8 cellular contexts compared by ENCODE assay signal in the genomic region with DNA sequence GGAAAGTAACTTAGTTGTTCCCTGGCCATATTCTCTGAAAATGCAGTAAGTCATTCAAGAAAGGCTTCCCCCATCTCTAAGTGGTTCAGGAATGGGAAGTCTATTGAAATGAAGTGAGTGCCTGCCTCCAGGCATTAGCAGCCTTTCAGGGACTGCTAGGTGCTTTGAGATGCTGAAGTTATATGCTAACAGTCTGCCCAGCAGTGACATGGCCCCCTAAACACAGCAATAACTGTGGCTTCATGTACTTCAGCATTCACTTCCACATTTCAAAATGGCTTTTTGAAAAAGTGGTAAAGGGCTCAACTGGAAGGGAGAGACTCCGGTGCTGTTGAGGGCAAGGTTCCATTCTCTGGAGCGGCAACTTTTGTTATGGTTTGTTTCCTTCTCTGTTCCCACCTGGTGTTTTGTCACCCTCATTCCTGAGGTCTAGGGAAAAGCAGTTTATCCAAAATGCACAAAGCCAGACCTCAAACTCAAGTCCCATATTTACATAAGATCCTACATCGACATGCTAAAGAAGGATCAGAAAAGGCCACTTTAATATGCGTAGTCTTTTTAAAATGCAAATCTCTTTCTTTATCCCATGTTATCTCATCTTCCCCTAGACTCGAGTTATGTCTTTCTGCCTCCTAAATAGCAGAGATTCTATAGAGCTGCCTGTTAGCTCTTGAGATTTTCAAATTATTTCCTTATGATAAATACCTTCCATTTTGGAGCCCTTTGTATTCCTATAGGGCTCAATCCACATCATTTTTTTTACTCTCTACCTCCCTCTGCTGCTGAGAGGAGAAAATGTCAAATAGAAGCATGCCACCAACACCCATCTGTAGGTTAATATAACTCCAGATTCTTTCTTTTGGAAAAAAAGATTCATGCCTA. TPM values are rescaled to one million over a fixed set of nuclear protein-coding genes. Genes with fewer than 3 reads are reported as not detected.
DNase-seq lines count a peak whose midpoint lies in the region; ATAC-seq lines count a peak whose summit lies in the region.

No MANE protein-coding gene starts in this region.

- DNase-seq in activated T-cell treated with anti-CD3 and anti-CD28 coated beads, Interleukin-2, amount 50 U/mL, for 72 hours: no peak
- DNase-seq in activated T-cell treated with anti-CD3 and anti-CD28 coated beads, Interleukin-2, amount 50 U/mL, for 1 hour: no peak
- DNase-seq in KBM-7 (peak; percentile 78), RPMI7951 (ENCODE audit: low read depth) (peak; percentile 29), dermis blood vessel endothelial cell (peak; percentile 74), mesenchymal stem cell (peak; percentile 51), ecto neural progenitor cell (ENCODE audit: low spot score) (no peak)
- DNase-seq in activated CD4-positive, alpha-beta T cell treated with anti-CD3 and anti-CD28 coated beads, Interleukin-2, amount 50 U/mL, for 48 hours: no peak

- H3K4me1 Mint-ChIP-seq in activated T-cell treated with anti-CD3 and anti-CD28 coated beads, Interleukin-2, amount 50 U/mL, for 72 hours (ENCODE audit: low read depth): peaks cover 88% of the 10 kb centered on the region

- H3K36me3 Mint-ChIP-seq in activated T-cell treated with anti-CD3 and anti-CD28 coated beads, Interleukin-2, amount 50 U/mL, for 72 hours (ENCODE audit: insufficient read depth in 2 of 2): peaks cover 1 to 3% of the 10 kb centered on the region in 2 donors

- peaks cover 0 to 9% of the 10 kb centered on the region in 2 experiments for H3K27me3 ChIP-seq in mesenchymal stem cell (ENCODE audit: control insufficient read depth in 1 of 2, insufficient read depth in 1 of 2, low read length in 2 of 2)

- no peaks in the 10 kb centered on the region for H3K9me3 ChIP-seq in mesenchymal stem cell (ENCODE audit: control insufficient read depth, low read length)

- H3K36me3 ChIP-seq in mesenchymal stem cell (ENCODE audit: control insufficient read depth in 1 of 2, insufficient read depth in 2 of 2, low read depth in 1 of 2, low read length in 2 of 2): no peaks in the 10 kb centered on the region

- H4K91ac ChIP-seq in mesenchymal stem cell (ENCODE audit: low read length): no peak overlapping the region

- H2BK12ac ChIP-seq in mesenchymal stem cell (ENCODE audit: low read length in 2 of 2): peak overlapping the region in 1 of 2 experiments; percentile 18

- H3K79me1 ChIP-seq in mesenchymal stem cell (replicated peaks; ENCODE audit: low read length, poor library complexity, severe bottlenecking): no peaks in the 10 kb centered on the region

- WGBS in mesenchymal stem cell: 59% methylated on average over 5 of the region's 5 CpGs

- no peak overlapping the region for H2BK15ac ChIP-seq in mesenchymal stem cell (ENCODE audit: low read depth, poor library complexity, severe bottlenecking)

- no peak overlapping the region for H3K27ac ChIP-seq in mesenchymal stem cell (ENCODE audit: low read length, poor library complexity, severe bottlenecking)

- peak overlapping the region; percentile 82 for H3K27ac Mint-ChIP-seq in activated T-cell treated with anti-CD3 and anti-CD28 coated beads, Interleukin-2, amount 50 U/mL, for 72 hours

- no peaks in the 10 kb centered on the region for H3K9me3 Mint-ChIP-seq in activated T-cell treated with anti-CD3 and anti-CD28 coated beads, Interleukin-2, amount 50 U/mL, for 72 hours

- H3K4me1 ChIP-seq in mesenchymal stem cell (ENCODE audit: control insufficient read depth, insufficient read depth, low read depth, low read length): peaks cover 2% of the 10 kb centered on the region

- H3K4ac ChIP-seq in mesenchymal stem cell (ENCODE audit: low read depth in 1 of 2, low read length in 2 of 2): no peak overlapping the region

- no peak overlapping the region for H3K4me2 ChIP-seq in mesenchymal stem cell (ENCODE audit: low read length, poor library complexity, severe bottlenecking)

- H2AK5ac ChIP-seq in mesenchymal stem cell (ENCODE audit: low read length, severe bottlenecking): no peak overlapping the region

- H3K27me3 Mint-ChIP-seq in activated T-cell treated with anti-CD3 and anti-CD28 coated beads, Interleukin-2, amount 50 U/mL, for 72 hours (ENCODE audit: low read depth): no peaks in the 10 kb centered on the region

- no peak for ATAC-seq in activated T-cell treated with anti-CD3 and anti-CD28 coated beads, Interleukin-2, amount 50 U/mL, for 72 hours (replicated peaks in 1 of 2)

- H3K14ac ChIP-seq in mesenchymal stem cell (ENCODE audit: low read length in 2 of 2): no peak overlapping the region

- H3K23ac ChIP-seq in mesenchymal stem cell (ENCODE audit: low read length in 2 of 2): no peak overlapping the region

- in situ Hi-C loops in KBM-7 (cut with MboI; ENCODE audit: low pct_unique_long_range_greater_than_20kb, low sequenced_read_pairs): no loop called here

- no peak overlapping the region for H3K9ac ChIP-seq in mesenchymal stem cell (ENCODE audit: low read length)

- H3K4me3 ChIP-seq in mesenchymal stem cell (ENCODE audit: insufficient read depth in 1 of 2, low read depth in 1 of 2, low read length in 2 of 2): no peak overlapping the region

- peak overlapping the region; percentile 11 for H2AFZ ChIP-seq in mesenchymal stem cell (ENCODE audit: low read depth, low read length)

- H4K8ac ChIP-seq in mesenchymal stem cell (ENCODE audit: low read length): peak overlapping the region; percentile 56

- H3K4me3 Mint-ChIP-seq in activated T-cell treated with anti-CD3 and anti-CD28 coated beads, Interleukin-2, amount 50 U/mL, for 72 hours: no peak overlapping the region

- no peak overlapping the region for H2BK5ac ChIP-seq in mesenchymal stem cell (ENCODE audit: low read depth, low read length, poor library complexity, severe bottlenecking)

- H3K18ac ChIP-seq in mesenchymal stem cell (ENCODE audit: low read depth in 1 of 2, low read length in 2 of 2): no peak overlapping the region

- H2BK120ac ChIP-seq in mesenchymal stem cell (ENCODE audit: low read depth, low read length): no peak overlapping the region

RNA-seq across cellular contexts. Expression of a gene that starts 34.2 kb away (rescaled TPM):
- 10 to 100 TPM; 33.1 to 36.7 TPM for total RNA-seq in activated T-cell treated with anti-CD3 and anti-CD28 coated beads, Interleukin-2, amount 50 U/mL, for 72 hours
- 6.4 and 8.7 TPM in 2 replicates for total RNA-seq in RPMI7951 (2014; rRNA removed; shearing (Covaris generic))
- 30.0 and 40.4 TPM in 2 replicates for total RNA-seq in dermis blood vessel endothelial cell
- polyA plus RNA-seq in mesenchymal stem cell (2013, experiment 1 of 2): 11.7 TPM
- 12.3 TPM for polyA plus RNA-seq in mesenchymal stem cell (2013, experiment 2 of 2)

Comparison
In these comparisons a context has a peak if more than half of its experiments do, and no peak if none do; other contexts are left out.
1. DNase-seq: peak in KBM-7 (single experiment), RPMI7951 (single experiment), dermis blood vessel endothelial cell (single experiment) and mesenchymal stem cell (single experiment); none in activated T-cell treated with anti-CD3 and anti-CD28 coated beads, Interleukin-2, amount 50 U/mL, for 72 hours (0 of 2), activated T-cell treated with anti-CD3 and anti-CD28 coated beads, Interleukin-2, amount 50 U/mL, for 1 hour (single experiment), ecto neural progenitor cell (single experiment) and activated CD4-positive, alpha-beta T cell treated with anti-CD3 and anti-CD28 coated beads, Interleukin-2, amount 50 U/mL, for 48 hours (0 of 2).